In genomic region chr21:41778974-41779600, GRCh38 we compare ENCODE assay signal across 12 cellular contexts. TPM values are rescaled to one million over a fixed set of nuclear protein-coding genes. Genes with fewer than 3 reads are reported as not detected.
DNase-seq lines count a peak whose midpoint lies in the region; ATAC-seq and TF ChIP-seq lines count a peak whose summit lies in the region.
"Had no signal": no experiment of that assay in that cellular context is flagged by ENCODE, and none has a peak within 500 bp of the region (broad histone marks: within the 10 kb centered on the region; RNA-seq: fewer than 3 reads in every experiment).

No MANE protein-coding gene starts in this region.

- CTCF ChIA-PET in Caco-2 (lab: Charles Lee) = interaction anchor here (1.0 to 1.3 kb wide), 6 partner anchors 8 to 167 kb away, joined by 3 to 46 read pairs (median 7); partner anchors contain the start of gene RIPK4

- no TSS peak for BruUV-seq in Caco-2 (replicated peaks; lab: Mats Ljungman, UMichigan)

- peaks cover 4% of the 10 kb centered on the region for H3K9me3 Mint-ChIP-seq in Caco-2 (ENCODE audit: unreplicated experiment)
- H3K9me3 Mint-ChIP-seq: activated naive CD4-positive, alpha-beta T cell treated with anti-CD3 and anti-CD28 coated beads, Interleukin-2, amount 10 ng/mL, durations not matched to agents 7 days and 5 days; T-cell had no signal

- POLR2A ChIA-PET in Caco-2 (lab: Charles Lee) = interaction anchor here (1.1 kb wide), 2 partner anchors 13 to 100 kb away, joined by 4 to 7 read pairs; no protein-coding TSS in a partner anchor

- peaks cover 6% of the 10 kb centered on the region for H3K36me3 Mint-ChIP-seq in Caco-2 (ENCODE audit: insufficient read depth, unreplicated experiment)
- H3K36me3 Mint-ChIP-seq: activated naive CD4-positive, alpha-beta T cell treated with anti-CD3 and anti-CD28 coated beads, Interleukin-2, amount 10 ng/mL, durations not matched to agents 7 days and 5 days; T-cell had no signal

- H3K9me3 ChIP-seq in Caco-2 = no peaks in the 10 kb centered on the region

- peaks cover 34% of the 10 kb centered on the region for H3K4me1 Mint-ChIP-seq in Caco-2 (ENCODE audit: low read depth, unreplicated experiment)

- peak; percentile 85 for ATAC-seq in left lobe of liver
- no peak for ATAC-seq in Right ventricle myocardium superior (ENCODE audit: poor library complexity)
- ATAC-seq in HG03520 (IDR thresholded peaks at IDR 0.05; ENCODE audit: unreplicated experiment) = no peak
- ATAC-seq in HG02623 (IDR thresholded peaks at IDR 0.05; ENCODE audit: unreplicated experiment) = no peak
- ATAC-seq: activated CD8-positive, alpha-beta T cell treated with anti-CD3 and anti-CD28 coated beads, Interleukin-2, amount 10 ng/mL, durations not matched to agents 7 days and 5 days had no signal

- H3K4me3 Mint-ChIP-seq in Caco-2 (ENCODE audit: unreplicated experiment) = peak overlapping the region; percentile 64
- H3K4me3 Mint-ChIP-seq: activated CD8-positive, alpha-beta T cell treated with anti-CD3 and anti-CD28 coated beads, Interleukin-2, amount 10 ng/mL, durations not matched to agents 7 days and 5 days; activated naive CD4-positive, alpha-beta T cell treated with anti-CD3 and anti-CD28 coated beads, Interleukin-2, amount 10 ng/mL, durations not matched to agents 7 days and 5 days; T-cell had no signal

- TF ChIP-seq CTCF in Caco-2 (IDR thresholded peaks at IDR 0.05; ENCODE audit: insufficient read depth in 1 of 2, low read depth in 1 of 2, low read length in 1 of 2, severe bottlenecking in 1 of 2, unreplicated experiment in 1 of 2) (peak in 1 of 2 experiments; percentile 19), LNCaP clone FGC (IDR thresholded peaks at IDR 0.05; ENCODE audit: control insufficient read depth, extremely low read depth, insufficient read depth) (no peak)

- intact Hi-C loops in Caco-2 (cut with micrococcal nuclease; ENCODE audit: unreplicated experiment) = loop anchor here (1.0 kb wide), 6 partner anchors 11 to 167 kb away; no protein-coding TSS in a partner anchor
- intact Hi-C loops in Right ventricle myocardium superior (cut with DNase I) = loop anchor here (2.0 kb wide), 1 partner anchor 166 kb away; no protein-coding TSS in a partner anchor

- peak overlapping the region; percentile 23 for H3K4me3 ChIP-seq in Caco-2 (ENCODE audit: low read depth, low read length)
- H3K4me3 ChIP-seq in LNCaP clone FGC (ENCODE audit: low read depth, low read length) = no peak overlapping the region

- H3K27me3 ChIP-seq in Caco-2 (replicated peaks; ENCODE audit: control insufficient read depth, insufficient read depth, low read length) = no peaks in the 10 kb centered on the region

- no peaks in the 10 kb centered on the region for H3K36me3 ChIP-seq in Caco-2 (ENCODE audit: control insufficient read depth, insufficient read depth, low read length)

- DNase-seq in Caco-2 (peak; percentile 72 to 82), LNCaP clone FGC (ENCODE audit: low read depth) (peak; percentile 25), SHP77 treated with DMSO at 0.1 percent for 48 hours (lab: John Stamatoyannopoulos, UW) (peak; percentile 40), left lobe of liver (ENCODE audit: low spot score) (no peak), Right ventricle myocardium superior (no peak)
- DNase-seq in effector CD8-positive, alpha-beta T cell (lab: John Stamatoyannopoulos, UW) = no peak
- DNase-seq: activated CD8-positive, alpha-beta T cell treated with anti-CD3 and anti-CD28 coated beads, Interleukin-2, amount 10 ng/mL, durations not matched to agents 7 days and 5 days; NK-92 treated with Interleukin-12 subunit alpha and Interleukin-12 subunit beta, amount 100 ng/mL, for 24 hours had no signal

- H3K27ac Mint-ChIP-seq in Caco-2 (ENCODE audit: unreplicated experiment) = peak overlapping the region; percentile 53
- H3K27ac Mint-ChIP-seq: activated CD8-positive, alpha-beta T cell treated with anti-CD3 and anti-CD28 coated beads, Interleukin-2, amount 10 ng/mL, durations not matched to agents 7 days and 5 days; activated naive CD4-positive, alpha-beta T cell treated with anti-CD3 and anti-CD28 coated beads, Interleukin-2, amount 10 ng/mL, durations not matched to agents 7 days and 5 days had no signal

- H3K4me1 ChIP-seq in Caco-2 = peaks cover 28% of the 10 kb centered on the region

- H3K27me3 Mint-ChIP-seq in Caco-2 (ENCODE audit: insufficient read depth, unreplicated experiment) = no peaks in the 10 kb centered on the region

RNA-seq across cellular contexts. Expression of gene RIPK4, which starts 12.2 kb away (rescaled TPM):
- total RNA-seq in Caco-2 (2022) (24.1 and 25.4 TPM in 2 replicates), left lobe of liver (8.2 TPM), Right ventricle myocardium superior (0.08 TPM)
- total RNA-seq: activated CD8-positive, alpha-beta T cell treated with anti-CD3 and anti-CD28 coated beads, Interleukin-2, amount 10 ng/mL, durations not matched to agents 7 days and 5 days had no signal

Comparison
In these comparisons a context has a peak if more than half of its experiments do, and no peak if none do; other contexts are left out.
1. DNase-seq: peak in Caco-2 (2 of 2), LNCaP clone FGC (single experiment) and SHP77 treated with DMSO at 0.1 percent for 48 hours (single experiment); none in left lobe of liver (single experiment), Right ventricle myocardium superior (single experiment) and effector CD8-positive, alpha-beta T cell (single experiment).